Comparison of ENCODE assay signal across 1 cellular context in genomic region chr19:34306213-34306661, GRCh38.
A peak's percentile ranks its signal among the peaks of the same experiment; 100 is the strongest.
TF ChIP-seq lines count a peak whose summit lies in the region.

No MANE protein-coding gene starts in this region.

TF ChIP-seq in HepG2, 621 proteins besides CTCF, POLR2A, EP300 and RAD21 (continued from another document and continues in another):
- no peak for TF ChIP-seq BCLAF1 (IDR thresholded peaks at IDR 0.05)
- TF ChIP-seq NR1H2 (CRISPR knock-in tag; IDR thresholded peaks at IDR 0.05; ENCODE audit: borderline replicate concordance, low read depth): no peak
- TF ChIP-seq ZNF10 (CRISPR knock-in tag; IDR thresholded peaks at IDR 0.05; ENCODE audit: borderline replicate concordance, low read depth): no peak
- no peak for TF ChIP-seq ZNF18 (CRISPR knock-in tag; IDR thresholded peaks at IDR 0.05; ENCODE audit: insufficient replicate concordance)
- TF ChIP-seq ZKSCAN1 (IDR thresholded peaks at IDR 0.05; ENCODE audit: low read length): peak; percentile 90
- no peak for TF ChIP-seq TFE3 (CRISPR knock-in tag; IDR thresholded peaks at IDR 0.05)
- no peak for TF ChIP-seq ZNF570 (CRISPR knock-in tag; IDR thresholded peaks at IDR 0.05; ENCODE audit: borderline replicate concordance)
- 0 out of 2 replicates have a peak, but pooled peaks have one; percentile 58 for TF ChIP-seq RXRA (CRISPR knock-in tag; IDR thresholded peaks at IDR 0.05)
- no peak for TF ChIP-seq KAT2B (IDR thresholded peaks at IDR 0.05; ENCODE audit: borderline replicate concordance, low read depth, low read length)
- TF ChIP-seq ETV5 (CRISPR knock-in tag; IDR thresholded peaks at IDR 0.05; ENCODE audit: borderline replicate concordance): peak; percentile 38; the same call in 1 of the 2 replicates
- TF ChIP-seq ZBTB33 (CRISPR knock-in tag; IDR thresholded peaks at IDR 0.05): no peak; the same call in 1 of the 2 replicates
- TF ChIP-seq ZNF737 (CRISPR knock-in tag; IDR thresholded peaks at IDR 0.05; ENCODE audit: borderline replicate concordance): no peak
- no peak for TF ChIP-seq HNRNPK (IDR thresholded peaks at IDR 0.05; ENCODE audit: low read depth, low read length, poor library complexity, severe bottlenecking)
- no peak for TF ChIP-seq POGZ (CRISPR knock-in tag; IDR thresholded peaks at IDR 0.05)
- no peak for TF ChIP-seq ZBTB44 (CRISPR knock-in tag; IDR thresholded peaks at IDR 0.05)
- no peak for TF ChIP-seq ZNF646 (CRISPR knock-in tag; IDR thresholded peaks at IDR 0.05)
- no peak for TF ChIP-seq AHR (CRISPR knock-in tag; IDR thresholded peaks at IDR 0.05)
- no peak for TF ChIP-seq ZEB1 (IDR thresholded peaks at IDR 0.05; ENCODE audit: insufficient replicate concordance, low read depth)
- TF ChIP-seq ZNF670 (CRISPR knock-in tag; IDR thresholded peaks at IDR 0.05; ENCODE audit: borderline replicate concordance): no peak
- TF ChIP-seq FOXM1 (CRISPR knock-in tag; IDR thresholded peaks at IDR 0.05): no peak
- TF ChIP-seq ZNF704 (CRISPR knock-in tag; IDR thresholded peaks at IDR 0.05; ENCODE audit: borderline replicate concordance): no peak
- no peak for TF ChIP-seq CSRNP1 (CRISPR knock-in tag; IDR thresholded peaks at IDR 0.05)
- no peak for TF ChIP-seq ZZZ3 (CRISPR knock-in tag; IDR thresholded peaks at IDR 0.05; ENCODE audit: borderline replicate concordance)
- no peak for TF ChIP-seq NR2F1 (CRISPR knock-in tag; IDR thresholded peaks at IDR 0.05)
- no peak for TF ChIP-seq ZNF660 (CRISPR knock-in tag; IDR thresholded peaks at IDR 0.05; ENCODE audit: borderline replicate concordance, low read depth)
- no peak for TF ChIP-seq MBD4 (IDR thresholded peaks at IDR 0.05; ENCODE audit: borderline replicate concordance, low read length)
- TF ChIP-seq KDM4B (CRISPR knock-in tag; IDR thresholded peaks at IDR 0.05): no peak
- TF ChIP-seq CEBPZ (IDR thresholded peaks at IDR 0.05; ENCODE audit: low read length): no peak
- TF ChIP-seq ZNF652 (CRISPR knock-in tag; IDR thresholded peaks at IDR 0.05; ENCODE audit: borderline replicate concordance, low read depth): 0 out of 2 replicates have a peak, but pooled peaks have one; percentile 16
- TF ChIP-seq ZNF850 (CRISPR knock-in tag; conservative IDR thresholded peaks at IDR 0.05): no peak
- TF ChIP-seq CAMTA2 (CRISPR knock-in tag; IDR thresholded peaks at IDR 0.05; ENCODE audit: borderline replicate concordance): no peak
- no peak for TF ChIP-seq ZNF431 (CRISPR knock-in tag; IDR thresholded peaks at IDR 0.05; ENCODE audit: borderline replicate concordance, low read depth)
- no peak for TF ChIP-seq BRCA1 (CRISPR knock-in tag; IDR thresholded peaks at IDR 0.05)
- TF ChIP-seq KLF15 (CRISPR knock-in tag; IDR thresholded peaks at IDR 0.05; ENCODE audit: borderline replicate concordance): no peak
- no peak for TF ChIP-seq NKX3-1 (CRISPR knock-in tag; IDR thresholded peaks at IDR 0.05)
